ENCODE assay signal across 8 cellular contexts in the genomic region with DNA sequence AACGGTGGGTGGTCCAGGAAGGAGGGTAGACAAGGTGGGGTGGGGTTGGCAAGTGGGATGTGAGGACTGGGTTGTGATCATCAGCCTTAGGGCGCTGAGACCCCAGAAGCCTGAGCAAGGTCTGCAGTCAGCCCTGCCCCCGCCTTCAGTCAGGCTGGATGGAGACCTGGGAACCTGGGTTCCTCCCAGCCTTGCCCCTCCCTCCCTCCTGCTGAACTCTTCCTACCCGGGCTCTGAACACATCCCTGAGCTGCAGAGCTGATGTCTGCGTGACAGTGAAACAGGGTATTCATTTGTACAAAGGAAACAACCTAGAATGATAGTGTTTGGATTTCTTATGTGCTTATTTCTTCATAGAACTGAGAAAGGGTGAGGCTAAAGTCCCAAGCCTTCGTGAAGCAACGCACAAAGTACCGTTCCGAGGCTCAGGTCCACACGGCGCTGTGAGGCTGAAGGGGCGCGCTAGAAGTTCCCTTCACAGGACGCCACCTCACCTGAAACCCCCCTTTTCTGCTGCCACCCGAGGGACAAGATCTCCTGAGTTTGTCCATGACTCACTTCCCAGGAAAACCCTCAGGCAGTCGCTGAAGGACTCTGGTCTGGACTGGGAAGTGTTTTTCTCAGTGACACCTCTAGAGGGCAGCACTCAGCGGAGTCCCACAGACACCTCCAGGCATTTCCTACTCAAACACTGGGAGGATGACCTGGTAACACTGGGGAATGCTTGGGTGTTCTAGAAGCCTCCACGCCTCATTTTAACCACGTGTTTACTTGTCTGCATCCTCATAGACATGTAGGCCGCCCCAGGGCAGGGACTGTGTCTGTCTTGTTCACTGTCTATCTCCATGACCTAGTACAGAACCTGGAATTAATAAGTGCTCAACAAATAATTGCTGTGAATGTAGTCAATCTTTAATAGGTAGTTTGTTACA. TPM values are rescaled to one million over a fixed set of nuclear protein-coding genes. Genes with fewer than 3 reads are reported as not detected.
A peak's percentile ranks its signal among the peaks of the same experiment; 100 is the strongest.
DNase-seq lines count a peak whose midpoint lies in the region; ATAC-seq and TF ChIP-seq lines count a peak whose summit lies in the region.

No MANE protein-coding gene starts in this region.

- no peaks in the 10 kb centered on the region for H3K36me3 Mint-ChIP-seq in osteocyte (ENCODE audit: unreplicated experiment)

- ATAC-seq in GM18519 (IDR thresholded peaks at IDR 0.05; ENCODE audit: low FRiP score, unreplicated experiment) (peak; percentile 56), HG03354 (IDR thresholded peaks at IDR 0.05; ENCODE audit: poor library complexity, severe bottlenecking, unreplicated experiment) (peak; percentile 73)

- H3K4me1 Mint-ChIP-seq in osteocyte (ENCODE audit: unreplicated experiment), result no peaks in the 10 kb centered on the region

- DNase-seq in AG10803 (ENCODE audit: low read depth), result peak; percentile 53
- peak; percentile 78 for DNase-seq in OCI-M1 (lab: John Stamatoyannopoulos, UW)
- peak; percentile 47 for DNase-seq in activated T-cell treated with anti-CD3 and anti-CD28 coated beads, Interleukin-2, amount 50 U/mL, for 1 hour
- DNase-seq in fibroblast of the aortic adventitia (ENCODE audit: low read depth), result peak; percentile 70
- no peak for DNase-seq in osteocyte (ENCODE audit: extremely low spot score, unreplicated experiment)
- no peak for DNase-seq in cerebellum (ENCODE audit: low spot score)

- no peak overlapping the region for H3K4me3 Mint-ChIP-seq in osteocyte (ENCODE audit: unreplicated experiment)

- H3K4me3 ChIP-seq in AG10803 (ENCODE audit: low read length) (no peak overlapping the region), fibroblast of the aortic adventitia (ENCODE audit: low read depth, low read length) (no peak overlapping the region)

- no peaks in the 10 kb centered on the region for H3K9me3 Mint-ChIP-seq in osteocyte (ENCODE audit: unreplicated experiment)

- TF ChIP-seq CTCF in AG10803 (conservative IDR thresholded peaks at IDR 0.05; ENCODE audit: low read length) (peak; percentile 75), fibroblast of the aortic adventitia (IDR thresholded peaks at IDR 0.05; ENCODE audit: insufficient read depth, low read length) (peak; percentile 72), osteocyte (IDR thresholded peaks at IDR 0.05) (peak; percentile 65)

- H3K27ac Mint-ChIP-seq in osteocyte (ENCODE audit: unreplicated experiment), result no peak overlapping the region

- peaks cover 55% of the 10 kb centered on the region for H3K27me3 Mint-ChIP-seq in osteocyte (ENCODE audit: unreplicated experiment)

RNA-seq across cellular contexts. Expression of a gene that starts 1.2 kb away (rescaled TPM):
- total RNA-seq in fibroblast of the aortic adventitia (ENCODE audit: low replicate concordance) (not detected in 2 replicates), osteocyte (not detected in 2 replicates), cerebellum (not detected)

RNA-seq across cellular contexts. Expression of a gene that starts 35.8 kb away (rescaled TPM):
- total RNA-seq in fibroblast of the aortic adventitia (ENCODE audit: low replicate concordance) (not detected in 2 replicates), osteocyte (not detected in 2 replicates), cerebellum (not detected)

Comparison
In these comparisons a context has a peak if more than half of its experiments do, and no peak if none do; other contexts are left out.
1. DNase-seq: peak in AG10803 (single experiment), OCI-M1 (single experiment), activated T-cell treated with anti-CD3 and anti-CD28 coated beads, Interleukin-2, amount 50 U/mL, for 1 hour (single experiment) and fibroblast of the aortic adventitia (single experiment); none in osteocyte (single experiment) and cerebellum (single experiment).
2. Peak in every context shown above with its lines, with median percentiles within 50 percentile points of each other: CTCF ChIP-seq.